8 cellular contexts compared by ENCODE assay signal in genomic region chr11:3422380-3423137, GRCh38. TPM values are rescaled to one million over a fixed set of nuclear protein-coding genes. Genes with fewer than 3 reads are reported as not detected.
DNase-seq lines count a peak whose midpoint lies in the region; ATAC-seq, FAIRE-seq and TF ChIP-seq lines count a peak whose summit lies in the region.
"Not testable (repeated sequence)": the region's sequence is repeated elsewhere in the genome, so short reads cannot be mapped to it uniquely, and the experiment has no call there.

No MANE protein-coding gene starts in this region.

- peak overlapping the region; percentile 57 for H3K27ac ChIP-seq in CD8-positive, alpha-beta memory T cell (ENCODE audit: low read depth, low read length)
- H3K27ac ChIP-seq in H1 (ENCODE audit: low read depth, low read length), result peak overlapping the region; percentile 57; the same call in 1 of the 2 replicates
- not testable (repeated sequence) for H3K27ac ChIP-seq in mesenchymal stem cell (ENCODE audit: low read length, poor library complexity, severe bottlenecking)

- 1% methylated on average over 31 of the region's 66 CpGs; no CpG with 5 or more reads in 1 of the 2 experiments for WGBS in H1 (ENCODE audit: extremely low coverage in 1 of 2, insufficient coverage in 1 of 2, insufficient read length in 1 of 2, insufficient replicate concordance in 2 of 2, low coverage in 1 of 2, low lambda C conversion rate in 2 of 2, missing lambda C conversion rate in 1 of 2), 2 experiments
- under 1% methylated on average over 65 of the region's 66 CpGs for WGBS in mesenchymal stem cell

- TF ChIP-seq CTCF in H1 (IDR thresholded peaks at IDR 0.05; ENCODE audit: control extremely low read depth in 1 of 3, insufficient read depth in 1 of 3, low read depth in 1 of 3, low read length in 3 of 3), result not testable (repeated sequence)

- H3K9me3 Mint-ChIP-seq in CD8-positive, alpha-beta memory T cell; activated CD8-positive, alpha-beta memory T cell treated with anti-CD3 and anti-CD28 coated beads, Interleukin-2, amount 10 ng/mL, durations not matched to agents 7 days and 5 days (ENCODE audit: low read depth): not testable (repeated sequence)

- not testable (repeated sequence) for TF ChIP-seq RAD21 in H1 (IDR thresholded peaks at IDR 0.05 in 1 of 2, conservative IDR thresholded peaks at IDR 0.05 in 1 of 2; ENCODE audit: low read depth in 2 of 2, low read length in 2 of 2)

- peak overlapping the region; percentile 66 for H3K4me3 ChIP-seq in CD8-positive, alpha-beta memory T cell (ENCODE audit: low read length)
- H3K4me3 ChIP-seq in H1 (ENCODE audit: extremely low read depth in 1 of 4, insufficient read depth in 2 of 4, low read depth in 3 of 4, low read length in 4 of 4) (peak overlapping the region; percentile 57 to 71 (median 62)), mesenchymal stem cell (ENCODE audit: insufficient read depth in 1 of 2, low read depth in 1 of 2, low read length in 2 of 2) (peak overlapping the region; percentile 67 to 78)

- not testable (repeated sequence) for H3K18ac ChIP-seq in H1 (ENCODE audit: extremely low read depth, low read length)
- H3K18ac ChIP-seq in mesenchymal stem cell (ENCODE audit: low read depth in 1 of 2, low read length in 2 of 2), result peak overlapping the region; percentile 79 to 90

- not testable (repeated sequence) for H3K79me1 ChIP-seq in H1 (ENCODE audit: low read depth, low read length); mesenchymal stem cell (replicated peaks; ENCODE audit: low read length, poor library complexity, severe bottlenecking)

- not testable (repeated sequence) for H2BK120ac ChIP-seq in H1 (replicated peaks; ENCODE audit: low read depth, low read length)
- H2BK120ac ChIP-seq in mesenchymal stem cell (ENCODE audit: low read depth, low read length), result peak overlapping the region; percentile 52

- H3K36me3 ChIP-seq in CD8-positive, alpha-beta memory T cell (ENCODE audit: insufficient read depth, low read length); H1 (ENCODE audit: control insufficient read depth in 2 of 4, insufficient read depth in 4 of 4, low read length in 3 of 4); mesenchymal stem cell (ENCODE audit: control insufficient read depth in 1 of 2, insufficient read depth in 2 of 2, low read depth in 1 of 2, low read length in 2 of 2): not testable (repeated sequence)

- H3K79me2 ChIP-seq in H1 (ENCODE audit: control insufficient read depth in 1 of 2, insufficient read depth in 2 of 2, low read length in 2 of 2), result not testable (repeated sequence)

- H4K5ac ChIP-seq in H1 (ENCODE audit: insufficient read length, low read depth, low read length), result not testable (repeated sequence)

- not testable (repeated sequence) for H3K14ac ChIP-seq in H1 (ENCODE audit: insufficient read length)
- H3K14ac ChIP-seq in mesenchymal stem cell (ENCODE audit: low read length in 2 of 2), result peak overlapping the region in 1 of 2 experiments; percentile 48

- H3K36me3 Mint-ChIP-seq in CD8-positive, alpha-beta memory T cell; activated CD8-positive, alpha-beta memory T cell treated with anti-CD3 and anti-CD28 coated beads, Interleukin-2, amount 10 ng/mL, durations not matched to agents 7 days and 5 days: not testable (repeated sequence)

- not testable (repeated sequence) for H2AK5ac ChIP-seq in H1 (ENCODE audit: low read depth, low read length); mesenchymal stem cell (ENCODE audit: low read length, severe bottlenecking)

- not testable (repeated sequence) for H3K9me3 ChIP-seq in CD8-positive, alpha-beta memory T cell (ENCODE audit: low read length); H1 (ENCODE audit: insufficient read depth in 2 of 2, low read depth in 1 of 2, low read length in 1 of 2); mesenchymal stem cell (ENCODE audit: control insufficient read depth, low read length)

- H3K4ac ChIP-seq in H1 (replicated peaks; ENCODE audit: insufficient read length, low read depth, low read length); mesenchymal stem cell (ENCODE audit: low read depth in 1 of 2, low read length in 2 of 2): not testable (repeated sequence)

- H2BK12ac ChIP-seq in H1 (ENCODE audit: low read depth, low read length), result not testable (repeated sequence)
- H2BK12ac ChIP-seq in mesenchymal stem cell (ENCODE audit: low read length in 2 of 2), result peak overlapping the region in 1 of 2 experiments; percentile 63

- H3K23me2 ChIP-seq in H1 (ENCODE audit: low read depth, low read length), result not testable (repeated sequence)

- not testable (repeated sequence) for H3K27me3 ChIP-seq in CD8-positive, alpha-beta memory T cell (ENCODE audit: insufficient read depth, low read length, poor library complexity, severe bottlenecking); H1 (replicated peaks in 1 of 4; ENCODE audit: control insufficient read depth in 3 of 4, extremely low read depth in 1 of 4, insufficient read depth in 3 of 4, low read length in 3 of 4); mesenchymal stem cell (ENCODE audit: control insufficient read depth in 1 of 2, insufficient read depth in 1 of 2, low read length in 2 of 2)

- peak; percentile 98 for ATAC-seq in GM21390 (IDR thresholded peaks at IDR 0.05; ENCODE audit: unreplicated experiment)
- peak; percentile 99 for ATAC-seq in activated CD8-positive, alpha-beta memory T cell treated with anti-CD3 and anti-CD28 coated beads, Interleukin-2, amount 10 ng/mL, durations not matched to agents 7 days and 5 days

- H2BK5ac ChIP-seq in H1 (ENCODE audit: low read depth, low read length), result not testable (repeated sequence)
- peak overlapping the region; percentile 31 for H2BK5ac ChIP-seq in mesenchymal stem cell (ENCODE audit: low read depth, low read length, poor library complexity, severe bottlenecking)

- H3K56ac ChIP-seq in H1 (replicated peaks; ENCODE audit: insufficient read length, low read depth, low read length), result not testable (repeated sequence)

- H3K27ac Mint-ChIP-seq in CD8-positive, alpha-beta memory T cell, result peak overlapping the region; percentile 87 to 97 (median 97)
- peak overlapping the region; percentile 94 for H3K27ac Mint-ChIP-seq in activated CD8-positive, alpha-beta memory T cell treated with anti-CD3 and anti-CD28 coated beads, Interleukin-2, amount 10 ng/mL, durations not matched to agents 7 days and 5 days

- POLR2A ChIA-PET in CD8-positive, alpha-beta memory T cell (lab: Charles Lee), result interaction anchor here (1.6 kb wide), 1 partner anchor 44 kb away, joined by 3 read pairs; no protein-coding TSS in a partner anchor
- POLR2A ChIA-PET in H1 (lab: Charles Lee; ENCODE audit: partially characterized antibody), result interaction anchor here (0.9 kb wide), 1 partner anchor 82 kb away, joined by 3 read pairs; no protein-coding TSS in a partner anchor

- not testable (repeated sequence) for H4K8ac ChIP-seq in H1 (ENCODE audit: extremely low read depth, insufficient read depth, low read length)
- H4K8ac ChIP-seq in mesenchymal stem cell (ENCODE audit: low read length), result peak overlapping the region; percentile 77

- peak overlapping the region; percentile 94 to 98 (median 96) for H3K4me3 Mint-ChIP-seq in CD8-positive, alpha-beta memory T cell
- H3K4me3 Mint-ChIP-seq in activated CD8-positive, alpha-beta memory T cell treated with anti-CD3 and anti-CD28 coated beads, Interleukin-2, amount 10 ng/mL, durations not matched to agents 7 days and 5 days, result peak overlapping the region; percentile 90

- H3K9ac ChIP-seq in H1 (replicated peaks in 1 of 4; ENCODE audit: extremely low read depth in 1 of 4, low read depth in 3 of 4, low read length in 3 of 4), result peak overlapping the region; percentile 38 to 69 (median 50); a peak in 5 of 7 replicates
- peak overlapping the region; percentile 89 for H3K9ac ChIP-seq in mesenchymal stem cell (ENCODE audit: low read length)

- not testable (repeated sequence) for H2BK15ac ChIP-seq in H1 (ENCODE audit: low read length)
- peak overlapping the region; percentile 98 for H2BK15ac ChIP-seq in mesenchymal stem cell (ENCODE audit: low read depth, poor library complexity, severe bottlenecking)

- not testable (repeated sequence) for H4K91ac ChIP-seq in H1 (replicated peaks; ENCODE audit: insufficient read length, low read length)
- H4K91ac ChIP-seq in mesenchymal stem cell (ENCODE audit: low read length), result peak overlapping the region; percentile 50

- DNase-seq in CD8-positive, alpha-beta memory T cell, result peak; percentile 93 to 99 (median 97)
- DNase-seq in HUDEP-2 (lab: John Stamatoyannopoulos, UW; ENCODE audit: unreplicated experiment in 76 of 76) (peak; percentile 81 to 100 (median 98)), NOMO-1 treated with DMSO at 0.1 percent for 48 hours (lab: John Stamatoyannopoulos, UW; ENCODE audit: unreplicated experiment) (peak; percentile 94), H1 (ENCODE audit: low read depth in 1 of 2, low spot score in 2 of 2) (peak; percentile 90 to 99), mesenchymal stem cell (peak; percentile 97)
- DNase-seq in activated CD8-positive, alpha-beta memory T cell treated with anti-CD3 and anti-CD28 coated beads, Interleukin-2, amount 10 ng/mL, durations not matched to agents 7 days and 5 days, result peak; percentile 99
- DNase-seq in stimulated activated CD8-positive, alpha-beta memory T cell treated with anti-CD3 and anti-CD28 coated beads, Interleukin-12 subunit alpha, Interleukin-12 subunit beta, amount 100 ng/mL, for 24 hours (ENCODE audit: extremely low read depth), result peak; percentile 95

- H2AFZ ChIP-seq in H1 (ENCODE audit: low read length), result not testable (repeated sequence)
- peak overlapping the region; percentile 71 for H2AFZ ChIP-seq in mesenchymal stem cell (ENCODE audit: low read depth, low read length)

- not testable (repeated sequence) for H4K20me1 ChIP-seq in H1 (replicated peaks in 1 of 2; ENCODE audit: control insufficient read depth in 1 of 2, insufficient read depth in 2 of 2, low read length in 2 of 2)

- CTCF ChIA-PET in CD8-positive, alpha-beta memory T cell (lab: Charles Lee), result not testable (repeated sequence)
- CTCF ChIA-PET in activated CD8-positive, alpha-beta memory T cell treated with anti-CD3 and anti-CD28 coated beads, Interleukin-2, amount 10 ng/mL, durations not matched to agents 7 days and 5 days (lab: Charles Lee), result interaction anchor here (1.1 kb wide), 1 partner anchor 14 kb away, joined by 3 read pairs; no protein-coding TSS in a partner anchor
- CTCF ChIA-PET in H1 (lab: Charles Lee; ENCODE audit: partially characterized antibody), result interaction anchor here (0.6 kb wide), 1 partner anchor 41 kb away, joined by 3 read pairs; no protein-coding TSS in a partner anchor

- not testable (repeated sequence) for TF ChIP-seq EP300 in H1 (IDR thresholded peaks at IDR 0.05; ENCODE audit: borderline replicate concordance in 1 of 2, low read depth in 2 of 2, low read length in 2 of 2)

- H3K27me3 Mint-ChIP-seq in CD8-positive, alpha-beta memory T cell, result not testable (repeated sequence)
- H3K27me3 Mint-ChIP-seq in activated CD8-positive, alpha-beta memory T cell treated with anti-CD3 and anti-CD28 coated beads, Interleukin-2, amount 10 ng/mL, durations not matched to agents 7 days and 5 days, result peaks cover 24% of the 10 kb centered on the region

- not testable (repeated sequence) for H2BK20ac ChIP-seq in H1 (ENCODE audit: low read length)

- H3K23ac ChIP-seq in H1 (ENCODE audit: insufficient read length); mesenchymal stem cell (ENCODE audit: low read length in 2 of 2): not testable (repeated sequence)

- peak in 1 of 2 experiments; percentile 51; a peak in 2 of 3 replicates for TF ChIP-seq POLR2A in H1 (IDR thresholded peaks at IDR 0.05; ENCODE audit: control extremely low read depth in 1 of 2, low read depth in 2 of 2, low read length in 2 of 2)

- not testable (repeated sequence) for H3K4me1 ChIP-seq in CD8-positive, alpha-beta memory T cell (ENCODE audit: insufficient read depth, low read length); H1 (replicated peaks in 1 of 4; ENCODE audit: control insufficient read depth in 3 of 4, insufficient read depth in 4 of 4, low read length in 3 of 4); mesenchymal stem cell (ENCODE audit: control insufficient read depth, insufficient read depth, low read depth, low read length)

- H3K4me2 ChIP-seq in H1 (ENCODE audit: insufficient read depth in 1 of 2, low read depth in 2 of 2, low read length in 2 of 2) (peak overlapping the region; percentile 69 to 96), mesenchymal stem cell (ENCODE audit: low read length, poor library complexity, severe bottlenecking) (peak overlapping the region; percentile 98)

- not testable (repeated sequence) for FAIRE-seq in H1 (lab: Jason Lieb, UNC)

- H3K4me1 Mint-ChIP-seq in CD8-positive, alpha-beta memory T cell, result peaks cover 13 to 23% (median 14%) of the 10 kb centered on the region in 3 donors
- not testable (repeated sequence) for H3K4me1 Mint-ChIP-seq in activated CD8-positive, alpha-beta memory T cell treated with anti-CD3 and anti-CD28 coated beads, Interleukin-2, amount 10 ng/mL, durations not matched to agents 7 days and 5 days

RNA-seq across cellular contexts. Expression of gene ZNF195, which starts 43.6 kb away (rescaled TPM):
- 10 to 100 TPM; 32.6 to 41.5 TPM for total RNA-seq in CD8-positive, alpha-beta memory T cell
- 24.2 TPM for polyA plus RNA-seq in CD8-positive, alpha-beta memory T cell
- total RNA-seq in activated CD8-positive, alpha-beta memory T cell treated with anti-CD3 and anti-CD28 coated beads, Interleukin-2, amount 10 ng/mL, durations not matched to agents 7 days and 5 days, result 10 to 100 TPM; 39.1 to 43.1 TPM
- 80.5 and 88.6 TPM in 2 replicates for total RNA-seq in H1 (2021; fragmentation: NEBNext Ultra II Directional; extraction: Animal tissue kit (Norgen Biotek cat#: 25700))
- polyA plus RNA-seq in H1 (2011; rRNA removed), result 23.4 and 23.9 TPM in 2 replicates
- 36.6 TPM for polyA plus RNA-seq in H1 (2011; cell fraction: cytosol; rRNA removed)
- polyA plus RNA-seq in H1 (2011; cell fraction: nucleus; rRNA removed), result 53.3 TPM
- polyA plus RNA-seq in H1 (2012, experiment 1 of 2), result 50.4 to 66.5 TPM (median 58.0 TPM) in 4 replicates
- 3.1 TPM for polyA plus RNA-seq in H1 (2012, experiment 2 of 2)
- polyA plus RNA-seq in H1 (2013, experiment 1 of 2), result 73.9 TPM
- polyA plus RNA-seq in H1 (2013, experiment 2 of 2), result 70.1 TPM
- polyA minus RNA-seq in H1 (2011; rRNA and poly(A)+ RNA removed), result 98.3 and 120 TPM in 2 replicates
- 69.8 TPM for polyA minus RNA-seq in H1 (2011; cell fraction: cytosol; rRNA and poly(A)+ RNA removed)
- 194 TPM for polyA minus RNA-seq in H1 (2011; cell fraction: nucleus; rRNA and poly(A)+ RNA removed)
- polyA plus RNA-seq in mesenchymal stem cell (2013, experiment 1 of 2), result 11.1 TPM
- polyA plus RNA-seq in mesenchymal stem cell (2013, experiment 2 of 2), result 11.3 TPM
